ENCODE assay signal across 21 cellular contexts in genomic region chr2:167681646-167682045, GRCh38.
"Had no signal": no experiment of that assay in that cellular context is flagged by ENCODE, and none has a peak within 500 bp of the region (broad histone marks: within the 10 kb centered on the region; RNA-seq: fewer than 3 reads in every experiment).

No MANE protein-coding gene starts in this region.

- H3K36me3 Mint-ChIP-seq: activated CD4-positive, alpha-beta memory T cell treated with anti-CD3 and anti-CD28 coated beads for 36 hours; activated naive CD8-positive, alpha-beta T cell treated with anti-CD3 and anti-CD28 coated beads for 36 hours; neural progenitor cell had no signal

- H3K27me3 ChIP-seq: body of pancreas, left lung, neural progenitor cell, sigmoid colon, tibial nerve, uterus had no signal

- H3K9me3 Mint-ChIP-seq: activated B cell treated with CpG ODN at 0.5 μM for 24 hours; activated CD4-positive, alpha-beta memory T cell treated with anti-CD3 and anti-CD28 coated beads for 36 hours; activated naive CD8-positive, alpha-beta T cell treated with anti-CD3 and anti-CD28 coated beads for 36 hours; neural progenitor cell; T-helper 2 cell treated with Interferon-gamma antibody and Interleukin-4, amounts not matched to agents 5 μg/mL and 100 μg/mL, for 36 hours had no signal

- H3K9ac ChIP-seq: neural progenitor cell had no signal

- H2AFZ ChIP-seq: neural progenitor cell had no signal

- ATAC-seq: body of pancreas, esophagus mucosa, left lung, psoas muscle had no signal

- H3K4me2 ChIP-seq: neural progenitor cell had no signal

- FAIRE-seq: keratinocyte had no signal

- H3K4me3 Mint-ChIP-seq: activated B cell treated with CpG ODN at 0.5 μM for 24 hours; activated CD4-positive, alpha-beta memory T cell treated with anti-CD3 and anti-CD28 coated beads for 36 hours; activated naive CD8-positive, alpha-beta T cell treated with anti-CD3 and anti-CD28 coated beads for 36 hours; neural progenitor cell; T-helper 2 cell treated with Interferon-gamma antibody and Interleukin-4, amounts not matched to agents 5 μg/mL and 100 μg/mL, for 36 hours had no signal

- H3K9me3 ChIP-seq: body of pancreas, left lung, psoas muscle, sigmoid colon, tibial nerve, uterus had no signal

- H3K36me3 ChIP-seq: left lung, neural progenitor cell, sigmoid colon, tibial nerve, uterus had no signal

- H3K4me1 ChIP-seq: body of pancreas, left lung, psoas muscle, sigmoid colon, uterus had no signal

- H3K27ac ChIP-seq: body of pancreas, coronary artery, left lung, neural progenitor cell, psoas muscle, sigmoid colon, tibial nerve, uterus had no signal

- H3K27me3 Mint-ChIP-seq: activated B cell treated with CpG ODN at 0.5 μM for 24 hours; activated CD4-positive, alpha-beta memory T cell treated with anti-CD3 and anti-CD28 coated beads for 36 hours; activated naive CD8-positive, alpha-beta T cell treated with anti-CD3 and anti-CD28 coated beads for 36 hours had no signal

- H3K4me3 ChIP-seq: body of pancreas, coronary artery, left lung, neural progenitor cell, psoas muscle, sigmoid colon, tibial nerve, uterus had no signal

- DNase-seq: activated B cell treated with CpG ODN at 0.5 μM for 24 hours; activated CD4-positive, alpha-beta memory T cell treated with anti-CD3 and anti-CD28 coated beads for 36 hours; activated CD4-positive, alpha-beta T cell treated with anti-CD3 and anti-CD28 coated beads for 4 hours; activated naive CD4-positive, alpha-beta T cell; activated naive CD8-positive, alpha-beta T cell treated with anti-CD3 and anti-CD28 coated beads for 36 hours; activated T-cell treated with anti-CD3 and anti-CD28 coated beads for 4 hours; amniotic stem cell; body of pancreas; central memory CD4-positive, alpha-beta T cell; effector CD4-positive, alpha-beta T cell; left lung; psoas muscle; sigmoid colon; stimulated activated naive CD4-positive, alpha-beta T cell; uterus had no signal

- H3K27ac Mint-ChIP-seq: activated B cell treated with CpG ODN at 0.5 μM for 24 hours; activated CD4-positive, alpha-beta memory T cell treated with anti-CD3 and anti-CD28 coated beads for 36 hours; activated naive CD8-positive, alpha-beta T cell treated with anti-CD3 and anti-CD28 coated beads for 36 hours; T-helper 2 cell treated with Interferon-gamma antibody and Interleukin-4, amounts not matched to agents 5 μg/mL and 100 μg/mL, for 36 hours had no signal

- H3K4me1 Mint-ChIP-seq: activated B cell treated with CpG ODN at 0.5 μM for 24 hours; activated naive CD8-positive, alpha-beta T cell treated with anti-CD3 and anti-CD28 coated beads for 36 hours had no signal
